Comparison of ENCODE assay signal across 1 cellular context in genomic region chr11:66957971-66958231, GRCh38.
TF ChIP-seq lines count a peak whose summit lies in the region.

No MANE protein-coding gene starts in this region.

TF ChIP-seq in K562, 482 proteins besides CTCF, POLR2A, EP300 and RAD21 (continued from another document):
- no peak for TF ChIP-seq CTCFL (IDR thresholded peaks at IDR 0.05; ENCODE audit: borderline replicate concordance, insufficient read depth, low read depth, low read length, poor library complexity, severe bottlenecking)
- TF ChIP-seq HDAC6 (IDR thresholded peaks at IDR 0.05; ENCODE audit: low read depth, low read length) = no peak
- TF ChIP-seq TAF7 (tag; IDR thresholded peaks at IDR 0.05) = no peak
- no peak for TF ChIP-seq ZNF717 (CRISPR knock-in tag; IDR thresholded peaks at IDR 0.05)
- TF ChIP-seq PCBP1 (IDR thresholded peaks at IDR 0.05; ENCODE audit: low read depth, low read length, poor library complexity, severe bottlenecking) = peak; percentile 33
- no peak for TF ChIP-seq ZNF583 (CRISPR knock-in tag; IDR thresholded peaks at IDR 0.05)
- no peak for TF ChIP-seq SNRNP70 (optimal IDR thresholded peaks at IDR 0.05; ENCODE audit: low read depth, low read length)
- TF ChIP-seq POLR2AphosphoS5 (IDR thresholded peaks at IDR 0.05; ENCODE audit: control insufficient read depth, insufficient read depth, low read depth, low read length) = no peak
- no peak for TF ChIP-seq ETV1 (tag; conservative IDR thresholded peaks at IDR 0.05; ENCODE audit: low read depth)
- TF ChIP-seq HDAC1 (IDR thresholded peaks at IDR 0.05) = 0 out of 4 replicates have a peak, but pooled peaks of 1 of the 2 experiments have one; percentile 13
- TF ChIP-seq KAT2B (IDR thresholded peaks at IDR 0.05; ENCODE audit: low read depth, low read length) = no peak
- TF ChIP-seq, protein P1, sequence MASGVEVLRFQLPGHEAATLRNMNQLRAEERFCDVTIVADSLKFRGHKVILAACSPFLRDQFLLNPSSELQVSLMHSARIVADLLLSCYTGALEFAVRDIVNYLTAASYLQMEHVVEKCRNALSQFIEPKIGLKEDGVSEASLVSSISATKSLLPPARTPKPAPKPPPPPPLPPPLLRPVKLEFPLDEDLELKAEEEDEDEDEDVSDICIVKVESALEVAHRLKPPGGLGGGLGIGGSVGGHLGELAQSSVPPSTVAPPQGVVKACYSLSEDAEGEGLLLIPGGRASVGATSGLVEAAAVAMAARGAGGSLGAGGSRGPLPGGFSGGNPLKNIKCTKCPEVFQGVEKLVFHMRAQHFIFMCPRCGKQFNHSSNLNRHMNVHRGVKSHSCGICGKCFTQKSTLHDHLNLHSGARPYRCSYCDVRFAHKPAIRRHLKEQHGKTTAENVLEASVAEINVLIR (CRISPR knock-in tag; IDR thresholded peaks at IDR 0.05) = no peak
- no peak for TF ChIP-seq CBX3 (IDR thresholded peaks at IDR 0.05; ENCODE audit: borderline replicate concordance in 1 of 2, low read length in 2 of 2)
- TF ChIP-seq NFIC (IDR thresholded peaks at IDR 0.05) = no peak
- TF ChIP-seq RFX7 (CRISPR knock-in tag; IDR thresholded peaks at IDR 0.05) = no peak
- TF ChIP-seq TAF15 (IDR thresholded peaks at IDR 0.05; ENCODE audit: low read depth, low read length) = no peak
- TF ChIP-seq YY1 (IDR thresholded peaks at IDR 0.05; ENCODE audit: borderline replicate concordance in 1 of 3, control insufficient read depth in 1 of 3, extremely low read depth in 1 of 3, insufficient read depth in 3 of 3, insufficient read length in 1 of 3, insufficient replicate concordance in 2 of 3, low read depth in 1 of 3, low read length in 2 of 3) = no peak
- no peak for TF ChIP-seq ZNF644 (tag; IDR thresholded peaks at IDR 0.05; ENCODE audit: low read depth)
- TF ChIP-seq RBM25 (IDR thresholded peaks at IDR 0.05; ENCODE audit: low read depth, low read length, severe bottlenecking) = peak; percentile 53
- TF ChIP-seq ZNF24 (IDR thresholded peaks at IDR 0.05) = no peak
- no peak for TF ChIP-seq SPI1 (IDR thresholded peaks at IDR 0.05; ENCODE audit: borderline replicate concordance, low read depth, low read length)
- TF ChIP-seq HDAC2 (IDR thresholded peaks at IDR 0.05) = no peak
- TF ChIP-seq, protein P2, sequence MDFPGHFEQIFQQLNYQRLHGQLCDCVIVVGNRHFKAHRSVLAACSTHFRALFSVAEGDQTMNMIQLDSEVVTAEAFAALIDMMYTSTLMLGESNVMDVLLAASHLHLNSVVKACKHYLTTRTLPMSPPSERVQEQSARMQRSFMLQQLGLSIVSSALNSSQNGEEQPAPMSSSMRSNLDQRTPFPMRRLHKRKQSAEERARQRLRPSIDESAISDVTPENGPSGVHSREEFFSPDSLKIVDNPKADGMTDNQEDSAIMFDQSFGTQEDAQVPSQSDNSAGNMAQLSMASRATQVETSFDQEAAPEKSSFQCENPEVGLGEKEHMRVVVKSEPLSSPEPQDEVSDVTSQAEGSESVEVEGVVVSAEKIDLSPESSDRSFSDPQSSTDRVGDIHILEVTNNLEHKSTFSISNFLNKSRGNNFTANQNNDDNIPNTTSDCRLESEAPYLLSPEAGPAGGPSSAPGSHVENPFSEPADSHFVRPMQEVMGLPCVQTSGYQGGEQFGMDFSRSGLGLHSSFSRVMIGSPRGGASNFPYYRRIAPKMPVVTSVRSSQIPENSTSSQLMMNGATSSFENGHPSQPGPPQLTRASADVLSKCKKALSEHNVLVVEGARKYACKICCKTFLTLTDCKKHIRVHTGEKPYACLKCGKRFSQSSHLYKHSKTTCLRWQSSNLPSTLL (IDR thresholded peaks at IDR 0.05) = no peak
- TF ChIP-seq, protein P3, sequence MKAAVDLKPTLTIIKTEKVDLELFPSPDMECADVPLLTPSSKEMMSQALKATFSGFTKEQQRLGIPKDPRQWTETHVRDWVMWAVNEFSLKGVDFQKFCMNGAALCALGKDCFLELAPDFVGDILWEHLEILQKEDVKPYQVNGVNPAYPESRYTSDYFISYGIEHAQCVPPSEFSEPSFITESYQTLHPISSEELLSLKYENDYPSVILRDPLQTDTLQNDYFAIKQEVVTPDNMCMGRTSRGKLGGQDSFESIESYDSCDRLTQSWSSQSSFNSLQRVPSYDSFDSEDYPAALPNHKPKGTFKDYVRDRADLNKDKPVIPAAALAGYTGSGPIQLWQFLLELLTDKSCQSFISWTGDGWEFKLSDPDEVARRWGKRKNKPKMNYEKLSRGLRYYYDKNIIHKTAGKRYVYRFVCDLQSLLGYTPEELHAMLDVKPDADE (conservative IDR thresholded peaks at IDR 0.05; ENCODE audit: control insufficient read depth, low read depth, low read length) = peak; percentile 76; the same call in 1 of the 2 replicates
- no peak for TF ChIP-seq SMARCA5 (IDR thresholded peaks at IDR 0.05)
- no peak for TF ChIP-seq RUNX1 (IDR thresholded peaks at IDR 0.05; ENCODE audit: low read depth)
- TF ChIP-seq PHF20 (IDR thresholded peaks at IDR 0.05; ENCODE audit: partially characterized antibody) = peak; percentile 46
- peak; percentile 74; the same call in 1 of the 2 replicates for TF ChIP-seq VEZF1 (CRISPR knock-in tag; IDR thresholded peaks at IDR 0.05)
